In the genomic region with DNA sequence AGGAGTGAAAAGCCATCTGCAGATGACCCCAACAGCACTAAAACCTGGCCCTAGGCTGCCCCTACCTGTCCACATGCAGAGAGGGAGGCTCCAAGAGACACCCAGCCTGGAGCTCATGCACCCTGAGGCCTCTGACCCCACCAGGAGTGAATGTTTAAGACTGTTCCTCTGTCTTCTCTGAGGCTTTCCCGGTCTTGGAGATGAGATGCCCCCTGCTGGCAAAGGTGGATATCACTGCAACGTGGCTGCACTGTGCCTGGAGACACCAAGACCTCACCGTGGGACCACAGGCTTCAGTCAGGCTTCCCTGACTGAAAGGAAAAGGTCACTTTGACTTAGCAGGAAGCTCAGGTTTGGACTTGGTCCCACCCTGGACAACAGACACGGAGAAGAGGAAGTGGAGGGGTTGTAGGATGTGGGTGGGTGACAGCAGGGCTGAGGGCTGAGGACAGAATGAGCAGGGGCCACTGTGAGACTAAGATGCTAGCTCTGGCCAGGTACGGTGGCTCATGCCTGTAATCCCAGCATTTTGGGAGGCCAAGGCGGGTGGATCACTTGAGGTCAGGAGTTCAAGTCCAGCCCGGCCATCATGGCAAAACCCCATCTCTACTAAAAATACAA, we compare ENCODE assay signal across 8 cellular contexts. TPM values are rescaled to one million over a fixed set of nuclear protein-coding genes. Genes with fewer than 3 reads are reported as not detected.
A peak's percentile ranks its signal among the peaks of the same experiment; 100 is the strongest.
DNase-seq lines count a peak whose midpoint lies in the region; ATAC-seq and TF ChIP-seq lines count a peak whose summit lies in the region.
"Not testable (repeated sequence)": the region's sequence is repeated elsewhere in the genome, so short reads cannot be mapped to it uniquely, and the experiment has no call there.

No MANE protein-coding gene starts in this region.

- in situ Hi-C loops in GM13976 (cut with MboI; ENCODE audit: low sequenced_read_pairs, unreplicated experiment) = loop anchor here (25.0 kb wide), 1 partner anchor 403 kb away; no protein-coding TSS in a partner anchor

- DNase-seq in GM13976 (ENCODE audit: low spot score) (peak; percentile 73), NCI-H1105 treated with DMSO at 0.1 percent for 48 hours (lab: John Stamatoyannopoulos, UW) (peak; percentile 19), T1000 (lab: John Stamatoyannopoulos, UW) (peak; percentile 31), heart left ventricle (peak; percentile 20 to 70 (median 52)), prostate gland (ENCODE audit: low spot score) (peak; percentile 9), aorta (peak in 1 of 2 donors; percentile 73)
- peak; percentile 62 for DNase-seq in activated naive CD8-positive, alpha-beta T cell treated with anti-CD3 and anti-CD28 coated beads, Interleukin-2, amount 50 U/mL, for 24 hours

- H3K27ac ChIP-seq in heart left ventricle = peak overlapping the region in 8 of 12 donors; percentile 0 to 53 (median 32)
- H3K27ac ChIP-seq in prostate gland; aorta (ENCODE audit: low read depth in 1 of 2, low read length in 2 of 2): not testable (repeated sequence)

- not testable (repeated sequence) for H3K4me3 Mint-ChIP-seq in activated naive CD8-positive, alpha-beta T cell treated with anti-CD3 and anti-CD28 coated beads, Interleukin-2, amount 50 U/mL, for 24 hours

- not testable (repeated sequence) for H3K9me3 ChIP-seq in heart left ventricle; prostate gland; aorta (ENCODE audit: control insufficient read depth, low read length)

- 25 to 34% (median 31%) methylated on average over 6 to 7 of the region's 7 CpGs for WGBS in heart left ventricle, 4 donors
- 26% methylated on average over 7 of the region's 7 CpGs for WGBS in prostate gland
- 28 to 32% methylated on average over 7 of the region's 7 CpGs for whole genome bisulfite sequencing in aorta, 2 donors

- H3K9me3 Mint-ChIP-seq in activated naive CD8-positive, alpha-beta T cell treated with anti-CD3 and anti-CD28 coated beads, Interleukin-2, amount 50 U/mL, for 24 hours = not testable (repeated sequence)

- H3K4me1 ChIP-seq in heart left ventricle = peaks cover 0 to 28% (median 14%) of the 10 kb centered on the region in 12 donors
- not testable (repeated sequence) for H3K4me1 ChIP-seq in prostate gland (replicated peaks); aorta (ENCODE audit: control insufficient read depth in 1 of 2, insufficient read depth in 2 of 2, low read length in 2 of 2)

- intact Hi-C loops in heart left ventricle (cut with DNase I); prostate gland (cut with DNase I); aorta (cut with DNase I): not testable (repeated sequence)

- TF ChIP-seq POLR2A in heart left ventricle (IDR thresholded peaks at IDR 0.05); prostate gland (IDR thresholded peaks at IDR 0.05): not testable (repeated sequence)

- not testable (repeated sequence) for H3K27me3 ChIP-seq in heart left ventricle; prostate gland (replicated peaks; ENCODE audit: insufficient read depth); aorta (ENCODE audit: control insufficient read depth in 1 of 2, insufficient read depth in 2 of 2, low read length in 1 of 2)

- H3K36me3 ChIP-seq in heart left ventricle; prostate gland; aorta (ENCODE audit: control insufficient read depth in 1 of 2, insufficient read depth in 2 of 2, low read length in 1 of 2): not testable (repeated sequence)

- H3K36me3 Mint-ChIP-seq in activated naive CD8-positive, alpha-beta T cell treated with anti-CD3 and anti-CD28 coated beads, Interleukin-2, amount 50 U/mL, for 24 hours (ENCODE audit: low read depth) = not testable (repeated sequence)

- peak; percentile 48 for TF ChIP-seq CTCF in GM13976 (IDR thresholded peaks at IDR 0.05; ENCODE audit: borderline replicate concordance, control extremely low read depth, extremely low read depth, insufficient read depth, missing control alignments)
- TF ChIP-seq CTCF in heart left ventricle (IDR thresholded peaks at IDR 0.05) = peak; percentile 44 to 65 (median 51)
- peak in 3 of 4 experiments; percentile 12 to 47 (median 37) for TF ChIP-seq CTCF in prostate gland (IDR thresholded peaks at IDR 0.05)

- ATAC-seq in HG02623 (IDR thresholded peaks at IDR 0.05; ENCODE audit: unreplicated experiment) = peak; percentile 72
- ATAC-seq in activated naive CD8-positive, alpha-beta T cell treated with anti-CD3 and anti-CD28 coated beads, Interleukin-2, amount 50 U/mL, for 24 hours = peak; percentile 75
- ATAC-seq in heart left ventricle = peak in 3 of 4 donors; percentile 82 to 84 (median 84)
- ATAC-seq in aorta (ENCODE audit: low FRiP score) = peak; percentile 75

- peak overlapping the region; percentile 74 for H3K27ac Mint-ChIP-seq in activated naive CD8-positive, alpha-beta T cell treated with anti-CD3 and anti-CD28 coated beads, Interleukin-2, amount 50 U/mL, for 24 hours

- H3K4me1 Mint-ChIP-seq in activated naive CD8-positive, alpha-beta T cell treated with anti-CD3 and anti-CD28 coated beads, Interleukin-2, amount 50 U/mL, for 24 hours = peaks cover 30% of the 10 kb centered on the region

- not testable (repeated sequence) for H3K27me3 Mint-ChIP-seq in activated naive CD8-positive, alpha-beta T cell treated with anti-CD3 and anti-CD28 coated beads, Interleukin-2, amount 50 U/mL, for 24 hours

- not testable (repeated sequence) for H3K4me3 ChIP-seq in heart left ventricle; prostate gland; aorta (ENCODE audit: low read length in 2 of 2)

RNA-seq across cellular contexts. Expression of gene FAM156A, which starts 31.8 kb away (rescaled TPM):
- total RNA-seq in heart left ventricle = 1 to 10 TPM; 3.6 to 8.7 (median 7.0) TPM
- 10 to 100 TPM in 1 of 2 donors, 1 to 10 TPM in 1; 6.5 to 12.9 TPM for polyA plus RNA-seq in heart left ventricle
- 10 to 100 TPM in 1 of 2 donors, 1 to 10 TPM in 1; 4.6 to 55.5 TPM for total RNA-seq in prostate gland
- 10 to 100 TPM; 14.7 to 29.5 TPM for total RNA-seq in aorta
- 10 to 100 TPM in 1 of 2 donors, 1 to 10 TPM in 1; 5.8 to 40.3 TPM for polyA plus RNA-seq in aorta

RNA-seq across cellular contexts. Expression of gene GPR173, which starts 58.5 kb away (rescaled TPM):
- total RNA-seq in heart left ventricle (1 to 10 TPM in 4 of 9 donors, under 1 TPM in 5; 0.32 to 2.6 (median 0.75) TPM), prostate gland (1 to 10 TPM; 1.9 to 3.6 TPM), aorta (1 to 10 TPM; 4.0 to 7.1 TPM)
- polyA plus RNA-seq in heart left ventricle (under 1 TPM; 0.38 to 0.75 TPM), aorta (1 to 10 TPM in 1 of 2 donors, under 1 TPM in 1; under 0.01 to 1.6 TPM)
